14 cellular contexts compared by ENCODE assay signal in genomic region chr16:81599034-81599744, GRCh38.
DNase-seq lines count a peak whose midpoint lies in the region; TF ChIP-seq lines count a peak whose summit lies in the region.
"Had no signal": no experiment of that assay in that cellular context is flagged by ENCODE, and none has a peak within 500 bp of the region (broad histone marks: within the 10 kb centered on the region; RNA-seq: fewer than 3 reads in every experiment).

No MANE protein-coding gene starts in this region.

- dilution Hi-C loops in mammary epithelial cell (cut with HindIII; ENCODE audit: low sequenced_read_pairs), result no loop called here

- peak overlapping the region; percentile 34 for H3K9ac ChIP-seq in mammary epithelial cell (ENCODE audit: insufficient read depth, low read length)
- no peak overlapping the region for H3K9ac ChIP-seq in neural progenitor cell

- peaks cover 3% of the 10 kb centered on the region for H3K36me3 Mint-ChIP-seq in neural progenitor cell

- H3K4me2 ChIP-seq in mammary epithelial cell (ENCODE audit: insufficient read depth, low read depth, low read length) (no peak overlapping the region), neural progenitor cell (no peak overlapping the region)

- CTCF ChIA-PET in mammary epithelial cell (lab: Charles Lee; ENCODE audit: low non-redundant PET), result no interaction called here

- H3K4me3 Mint-ChIP-seq in neural progenitor cell, result no peak overlapping the region

- H3K27me3 Mint-ChIP-seq in neural progenitor cell (ENCODE audit: insufficient read depth, low read depth), result peaks cover 9% of the 10 kb centered on the region

- H3K36me3 ChIP-seq in mammary epithelial cell (ENCODE audit: insufficient read depth, low read length), result no peaks in the 10 kb centered on the region
- H3K36me3 ChIP-seq in neural progenitor cell, result no peaks in the 10 kb centered on the region
- H3K36me3 ChIP-seq: heart right ventricle had no signal

- H3K4me3 ChIP-seq in mammary epithelial cell (replicated peaks in 1 of 3; ENCODE audit: insufficient read depth in 1 of 3, low read depth in 2 of 3, low read length in 3 of 3) (no peak overlapping the region), neural progenitor cell (no peak overlapping the region)
- H3K4me3 ChIP-seq: heart right ventricle had no signal

- WGBS in mammary epithelial cell (ENCODE audit: low coverage, missing lambda C conversion rate), result 72% methylated on average over 10 of the region's 11 CpGs

- H3K27me3 ChIP-seq in mammary epithelial cell (ENCODE audit: insufficient read depth, low read length) (no peaks in the 10 kb centered on the region), neural progenitor cell (no peaks in the 10 kb centered on the region)
- H3K27me3 ChIP-seq: heart right ventricle had no signal

- H2AFZ ChIP-seq in mammary epithelial cell (ENCODE audit: low read depth, low read length) (no peak overlapping the region), neural progenitor cell (replicated peaks) (no peak overlapping the region)

- TF ChIP-seq CTCF in mammary epithelial cell (conservative IDR thresholded peaks at IDR 0.05 in 1 of 2, IDR thresholded peaks at IDR 0.05 in 1 of 2; ENCODE audit: extremely low read depth in 1 of 2, insufficient read depth in 1 of 2, low read depth in 1 of 2, low read length in 2 of 2), result no peak
- TF ChIP-seq CTCF in neural progenitor cell (IDR thresholded peaks at IDR 0.05), result no peak

- no peaks in the 10 kb centered on the region for H4K20me1 ChIP-seq in mammary epithelial cell (ENCODE audit: insufficient read depth, low read length)
- H4K20me1 ChIP-seq in neural progenitor cell (ENCODE audit: low read depth), result peaks cover 29% of the 10 kb centered on the region

- H3K79me2 ChIP-seq in mammary epithelial cell (ENCODE audit: insufficient read depth, low read length) (peaks cover 92% of the 10 kb centered on the region), neural progenitor cell (ENCODE audit: low read depth) (peaks cover 30% of the 10 kb centered on the region)

- H3K27ac Mint-ChIP-seq in neural progenitor cell, result peak overlapping the region; percentile 18

- in situ Hi-C loops in mammary epithelial cell (cut with MboI; ENCODE audit: low sequenced_read_pairs in 2 of 2), result no loop called here

- DNase-seq in DMS79 treated with DMSO at 0.1 percent for 48 hours (lab: John Stamatoyannopoulos, UW), result peak; percentile 70
- peak; percentile 24 for DNase-seq in NCI-H2107 (lab: John Stamatoyannopoulos, UW)
- peak; percentile 57 for DNase-seq in mammary epithelial cell
- DNase-seq in neural progenitor cell (ENCODE audit: low spot score), result no peak
- DNase-seq in activated effector memory CD4-positive, alpha-beta T cell treated with Interleukin-2 at 50 U/mL for 16 hours, result no peak
- DNase-seq in mesenteric fat pad (ENCODE audit: low spot score), result no peak
- DNase-seq in NCI-H1417 treated with DMSO at 0.1 percent for 48 hours (lab: John Stamatoyannopoulos, UW), result no peak
- DNase-seq in activated CD4-positive, CD25-positive, alpha-beta regulatory T cell treated with anti-CD3 and anti-CD28 coated beads, Interleukin-2, amount 50 U/mL, for 72 hours, result no peak
- DNase-seq: amygdala; effector memory CD4-positive, alpha-beta T cell; heart right ventricle; SIG-M5; substantia nigra had no signal

- BruUV-seq in mammary epithelial cell (replicated peaks; lab: Mats Ljungman, UMichigan), result no TSS peak

- H3K9me3 Mint-ChIP-seq in neural progenitor cell, result no peaks in the 10 kb centered on the region

- H3F3A ChIP-seq in neural progenitor cell (ENCODE audit: low read depth), result no peaks in the 10 kb centered on the region

- H3K9me3 ChIP-seq in mammary epithelial cell (replicated peaks; ENCODE audit: insufficient read depth, low read length), result no peaks in the 10 kb centered on the region
- H3K9me3 ChIP-seq in neural progenitor cell (ENCODE audit: low read depth), result no peaks in the 10 kb centered on the region
- H3K9me3 ChIP-seq: heart right ventricle had no signal

- H3K4me1 Mint-ChIP-seq in neural progenitor cell, result peaks cover 38% of the 10 kb centered on the region

- intact Hi-C loops in mammary epithelial cell (cut with micrococcal nuclease), result no loop called here

- H3K27ac ChIP-seq in mammary epithelial cell (ENCODE audit: insufficient read depth, low read depth, low read length), result peak overlapping the region; percentile 93
- H3K27ac ChIP-seq in neural progenitor cell, result no peak overlapping the region
- H3K27ac ChIP-seq: heart right ventricle, VCaP had no signal

- peaks cover 39% of the 10 kb centered on the region for H3K4me1 ChIP-seq in mammary epithelial cell (ENCODE audit: insufficient read depth, low read length)
- no peaks in the 10 kb centered on the region for H3K4me1 ChIP-seq in neural progenitor cell

Comparison
In these comparisons a context has a peak if more than half of its experiments do, and no peak if none do; other contexts are left out.
1. DNase-seq: peak in DMS79 treated with DMSO at 0.1 percent for 48 hours (single experiment), NCI-H2107 (single experiment) and mammary epithelial cell (single experiment); none in neural progenitor cell (single experiment), activated effector memory CD4-positive, alpha-beta T cell treated with Interleukin-2 at 50 U/mL for 16 hours (single experiment), mesenteric fat pad (single experiment), NCI-H1417 treated with DMSO at 0.1 percent for 48 hours (single experiment) and activated CD4-positive, CD25-positive, alpha-beta regulatory T cell treated with anti-CD3 and anti-CD28 coated beads, Interleukin-2, amount 50 U/mL, for 72 hours (single experiment).